ENCODE assay signal across 22 cellular contexts in genomic region chr6:33339193-33339592, GRCh38.
"Had no signal": no experiment of that assay in that cellular context is flagged by ENCODE, and none has a peak within 500 bp of the region (broad histone marks: within the 10 kb centered on the region; RNA-seq: fewer than 3 reads in every experiment).

No MANE protein-coding gene starts in this region.

- ATAC-seq: HepG2 had no signal

- H3K4me1 ChIP-seq: SJSA1 had no signal

- DNase-seq: IMR-90, MG63, NCI-H1092, NCI-H1105 treated with DMSO at 0.1 percent for 48 hours, NCI-H1436, NCI-H187, NCI-H2029, NCI-H2081 treated with DMSO at 0.1 percent for 48 hours, NCI-H2171, NCI-H226, NCI-H446, NCI-H510A, NCI-H524 treated with DMSO at 0.1 percent for 48 hours, NCI-H69, NCI-H774, Right ventricle myocardium superior, RPMI8226, SIG-M5 had no signal

- H3K36me3 ChIP-seq: MG63, SJSA1 had no signal

- H3K4me3 ChIP-seq: MG63, SJSA1, SK-N-MC had no signal

- H3K27ac ChIP-seq: SJSA1, SK-N-MC had no signal

- H3K27me3 ChIP-seq: MG63 had no signal

- H3K9me3 ChIP-seq: MG63, SJSA1 had no signal

- FAIRE-seq: HepG2, RCC 7860 had no signal
